8 cellular contexts compared by ENCODE assay signal in genomic region chr1:24199291-24199900, GRCh38. TPM values are rescaled to one million over a fixed set of nuclear protein-coding genes. Genes with fewer than 3 reads are reported as not detected.
A peak's percentile ranks its signal among the peaks of the same experiment; 100 is the strongest.
DNase-seq lines count a peak whose midpoint lies in the region; ATAC-seq and TF ChIP-seq lines count a peak whose summit lies in the region.

No MANE protein-coding gene starts in this region.

- H3K27ac Mint-ChIP-seq in T-cell, result peak overlapping the region in 1 of 2 donors; percentile 66
- H3K27ac Mint-ChIP-seq in activated naive CD8-positive, alpha-beta T cell treated with anti-CD3 and anti-CD28 coated beads, Interleukin-2, amount 10 ng/mL, durations not matched to agents 7 days and 5 days, result no peak overlapping the region

- peak; percentile 91 for TF ChIP-seq CTCF in Loucy (conservative IDR thresholded peaks at IDR 0.05; ENCODE audit: low read length)
- TF ChIP-seq CTCF in left ventricle myocardium inferior (IDR thresholded peaks at IDR 0.05; ENCODE audit: borderline replicate concordance), result peak; percentile 89

- H3K9me3 Mint-ChIP-seq in T-cell, result no peaks in the 10 kb centered on the region
- no peaks in the 10 kb centered on the region for H3K9me3 Mint-ChIP-seq in activated naive CD8-positive, alpha-beta T cell treated with anti-CD3 and anti-CD28 coated beads, Interleukin-2, amount 10 ng/mL, durations not matched to agents 7 days and 5 days

- POLR2A ChIA-PET in T-cell (lab: Charles Lee), result interaction anchor here (0.6 to 1.3 kb wide), 7 partner anchors 9 to 1705 kb away, joined by 3 to 4 read pairs (median 3); no protein-coding TSS in a partner anchor
- POLR2A ChIA-PET in activated naive CD8-positive, alpha-beta T cell treated with anti-CD3 and anti-CD28 coated beads, Interleukin-2, amount 10 ng/mL, durations not matched to agents 7 days and 5 days (lab: Charles Lee), result interaction anchor here (0.6 to 1.6 kb wide), 2 partner anchors 20 to 192 kb away, joined by 3 to 6 read pairs; no protein-coding TSS in a partner anchor

- H3K27me3 Mint-ChIP-seq in T-cell, result no peaks in the 10 kb centered on the region
- peaks cover 6% of the 10 kb centered on the region for H3K27me3 Mint-ChIP-seq in activated naive CD8-positive, alpha-beta T cell treated with anti-CD3 and anti-CD28 coated beads, Interleukin-2, amount 10 ng/mL, durations not matched to agents 7 days and 5 days

- no peaks in the 10 kb centered on the region for H3K36me3 Mint-ChIP-seq in T-cell
- no peaks in the 10 kb centered on the region for H3K36me3 Mint-ChIP-seq in activated naive CD8-positive, alpha-beta T cell treated with anti-CD3 and anti-CD28 coated beads, Interleukin-2, amount 10 ng/mL, durations not matched to agents 7 days and 5 days

- H3K9me3 ChIP-seq in Loucy (ENCODE audit: insufficient read depth, low read depth, low read length) (no peaks in the 10 kb centered on the region), left ventricle myocardium inferior (replicated peaks) (no peaks in the 10 kb centered on the region)

- intact Hi-C loops in left ventricle myocardium inferior (cut with micrococcal nuclease) (loop anchor here (2.0 kb wide), 1 partner anchor 191 kb away; no protein-coding TSS in a partner anchor), sciatic nerve (cut with DNase I) (loop anchor here (5.0 kb wide), 1 partner anchor 193 kb away; no protein-coding TSS in a partner anchor)

- no peak overlapping the region for H3K27ac ChIP-seq in left ventricle myocardium inferior (replicated peaks)

- H3K4me1 Mint-ChIP-seq in T-cell, result peaks cover 5 to 20% (median 7%) of the 10 kb centered on the region in 3 donors
- H3K4me1 Mint-ChIP-seq in activated naive CD8-positive, alpha-beta T cell treated with anti-CD3 and anti-CD28 coated beads, Interleukin-2, amount 10 ng/mL, durations not matched to agents 7 days and 5 days, result peaks cover 13% of the 10 kb centered on the region

- H3K4me3 ChIP-seq in Loucy (ENCODE audit: low read length, poor library complexity, severe bottlenecking), result no peak overlapping the region
- peak overlapping the region; percentile 26 for H3K4me3 ChIP-seq in left ventricle myocardium inferior

- peak overlapping the region; percentile 43 to 62 (median 61) for H3K4me3 Mint-ChIP-seq in T-cell
- H3K4me3 Mint-ChIP-seq in activated naive CD8-positive, alpha-beta T cell treated with anti-CD3 and anti-CD28 coated beads, Interleukin-2, amount 10 ng/mL, durations not matched to agents 7 days and 5 days, result peak overlapping the region; percentile 48

- H2AFZ ChIP-seq in Loucy (ENCODE audit: low read length), result peak overlapping the region; percentile 78; the same call in 1 of the 2 replicates

- DNase-seq in EL (peak; percentile 65), T-cell (peak; percentile 53 to 76 (median 69)), left ventricle myocardium inferior (peak; percentile 26), sciatic nerve (ENCODE audit: low spot score) (peak; percentile 79)
- peak; percentile 70 for DNase-seq in activated naive CD8-positive, alpha-beta T cell treated with anti-CD3 and anti-CD28 coated beads, Interleukin-2, amount 10 ng/mL, durations not matched to agents 7 days and 5 days

- no peaks in the 10 kb centered on the region for H3K79me2 ChIP-seq in Loucy (ENCODE audit: insufficient read depth, low read length)

- H3F3A ChIP-seq in Loucy (ENCODE audit: low read depth), result no peaks in the 10 kb centered on the region

- H3K27me3 ChIP-seq in Loucy (ENCODE audit: insufficient read depth, low read length, poor library complexity, severe bottlenecking) (no peaks in the 10 kb centered on the region), left ventricle myocardium inferior (ENCODE audit: low read depth) (peaks cover 2% of the 10 kb centered on the region)

- no peaks in the 10 kb centered on the region for H3K9me2 ChIP-seq in Loucy (replicated peaks; ENCODE audit: low read depth, low read length)

- no peak overlapping the region for H3K9ac ChIP-seq in Loucy (ENCODE audit: low read depth, low read length, poor library complexity, severe bottlenecking)

- H3K36me3 ChIP-seq in Loucy (ENCODE audit: insufficient read depth, low read length), result no peaks in the 10 kb centered on the region
- H3K36me3 ChIP-seq in left ventricle myocardium inferior, result no peaks in the 10 kb centered on the region

- H3K4me1 ChIP-seq in Loucy (ENCODE audit: insufficient read depth, low read length, poor library complexity, severe bottlenecking), result no peaks in the 10 kb centered on the region
- H3K4me1 ChIP-seq in left ventricle myocardium inferior, result peaks cover 7% of the 10 kb centered on the region

- peak overlapping the region; percentile 22 for H3K4me2 ChIP-seq in Loucy (ENCODE audit: low read depth, low read length, poor library complexity, severe bottlenecking)

- CTCF ChIA-PET in T-cell (lab: Charles Lee), result interaction anchor here (0.6 to 6.0 kb wide), 28 partner anchors 9 to 1054 kb away, joined by 3 to 196 read pairs (median 6); partner anchors contain the start of genes NIPAL3 (in 1 of the 2) and STPG1 (in 1 of the 2)

- H4K20me1 ChIP-seq in Loucy (ENCODE audit: insufficient read depth, low read length, poor library complexity, severe bottlenecking), result no peaks in the 10 kb centered on the region

- ATAC-seq in T-cell (replicated peaks in 1 of 4) (peak; percentile 71 to 87 (median 76)), sciatic nerve (peak; percentile 62), HG03025 (IDR thresholded peaks at IDR 0.05; ENCODE audit: low FRiP score, unreplicated experiment) (no peak), GM18870 (IDR thresholded peaks at IDR 0.05; ENCODE audit: unreplicated experiment) (no peak)
- ATAC-seq in activated naive CD8-positive, alpha-beta T cell treated with anti-CD3 and anti-CD28 coated beads, Interleukin-2, amount 10 ng/mL, durations not matched to agents 7 days and 5 days (ENCODE audit: low read depth), result peak; percentile 66

RNA-seq across cellular contexts. Expression of gene IFNLR1, which starts 12.3 kb away (rescaled TPM):
- total RNA-seq in T-cell (1 to 10 TPM; 2.4 to 7.0 (median 6.0) TPM), left ventricle myocardium inferior (2.0 TPM), sciatic nerve (0.49 TPM)
- total RNA-seq in activated naive CD8-positive, alpha-beta T cell treated with anti-CD3 and anti-CD28 coated beads, Interleukin-2, amount 10 ng/mL, durations not matched to agents 7 days and 5 days, result 1 to 10 TPM; 6.2 to 7.9 TPM

RNA-seq across cellular contexts. Expression of gene IL22RA1, which starts 56.5 kb away (rescaled TPM):
- total RNA-seq in T-cell, result under 1 TPM in 2 of 5 donors, not detected in 3; 0.13 to 0.15 TPM
- under 1 TPM in 1 of 2 experiments, not detected in 1; 0.11 TPM for total RNA-seq in activated naive CD8-positive, alpha-beta T cell treated with anti-CD3 and anti-CD28 coated beads, Interleukin-2, amount 10 ng/mL, durations not matched to agents 7 days and 5 days
- 0.14 TPM for total RNA-seq in left ventricle myocardium inferior
- total RNA-seq in sciatic nerve, result not detected

Comparison
In these comparisons a context has a peak if more than half of its experiments do, and no peak if none do; other contexts are left out.
1. DNase-seq: peak in every context shown above with its lines; median percentile 79 in sciatic nerve; 70 in activated naive CD8-positive, alpha-beta T cell treated with anti-CD3 and anti-CD28 coated beads, Interleukin-2, amount 10 ng/mL, durations not matched to agents 7 days and 5 days; 69 in T-cell; 65 in EL; 26 in left ventricle myocardium inferior.
2. ATAC-seq: peak in T-cell (4 of 4), activated naive CD8-positive, alpha-beta T cell treated with anti-CD3 and anti-CD28 coated beads, Interleukin-2, amount 10 ng/mL, durations not matched to agents 7 days and 5 days (single experiment) and sciatic nerve (single experiment); none in HG03025 (single experiment) and GM18870 (single experiment).